11 cellular contexts compared by ENCODE assay signal in the genomic region with DNA sequence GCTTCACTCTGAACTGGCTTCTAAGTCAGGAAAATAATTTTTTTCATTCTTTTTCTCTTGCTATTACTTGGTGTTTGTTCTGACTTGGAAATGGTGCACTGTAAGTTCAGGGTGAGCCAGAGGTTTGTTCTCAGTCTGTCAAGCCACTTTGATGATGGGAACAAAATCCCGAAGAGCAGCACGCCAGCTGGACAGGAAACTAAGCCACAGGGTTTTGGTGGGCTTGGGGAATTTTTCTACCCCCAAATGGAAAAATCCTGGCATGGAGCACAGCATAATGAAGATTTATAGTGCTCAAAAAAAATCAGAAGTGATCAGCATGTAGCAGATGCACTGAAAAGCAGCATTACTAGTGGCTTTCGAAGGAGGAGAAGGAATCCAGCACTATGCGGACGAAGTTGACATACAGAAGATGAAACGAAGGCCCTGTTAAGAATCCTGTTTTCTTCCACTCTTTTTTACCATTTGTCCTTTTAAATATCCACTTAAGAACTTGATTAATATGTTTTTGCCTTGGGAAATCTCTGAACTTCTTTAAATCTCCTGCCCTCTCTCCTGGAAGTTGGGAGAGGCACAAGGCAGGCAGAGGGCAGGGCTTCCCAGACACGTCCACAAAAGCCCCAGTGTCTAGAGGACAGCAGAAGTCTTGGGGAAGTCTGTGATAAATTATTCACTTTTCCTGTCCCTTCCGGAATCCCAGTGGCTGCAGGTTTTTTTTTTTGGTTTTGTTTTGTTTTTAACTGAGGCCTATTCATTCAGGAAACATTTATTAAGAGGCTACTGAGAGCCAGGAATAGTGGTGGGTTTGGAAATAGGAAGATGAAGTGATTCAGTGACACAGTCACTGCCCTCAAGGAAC.
DNase-seq lines count a peak whose midpoint lies in the region; ATAC-seq and TF ChIP-seq lines count a peak whose summit lies in the region.
"Had no signal": no experiment of that assay in that cellular context is flagged by ENCODE, and none has a peak within 500 bp of the region (broad histone marks: within the 10 kb centered on the region; RNA-seq: fewer than 3 reads in every experiment).

No MANE protein-coding gene starts in this region.

- intact Hi-C loops in ascending aorta (cut with DNase I), result no loop called here
- intact Hi-C loops in left ventricle myocardium superior (cut with micrococcal nuclease), result no loop called here

- DNase-seq in ascending aorta (ENCODE audit: low spot score in 2 of 2) (peak in 1 of 2 donors; percentile 79), left ventricle myocardium superior (peak; percentile 65), type B pancreatic cell (ENCODE audit: extremely low spot score, unreplicated experiment) (no peak), glutamatergic neuron (no peak), NOMO-1 (lab: John Stamatoyannopoulos, UW; ENCODE audit: unreplicated experiment in 2 of 2) (no peak), Kasumi-1 (lab: John Stamatoyannopoulos, UW) (no peak), T-cell (no peak)
- DNase-seq: NCI-H1417 treated with DMSO at 0.1 percent for 48 hours, NCI-H524 had no signal

- H3K4me1 ChIP-seq in ascending aorta, result peaks cover 7 to 30% of the 10 kb centered on the region in 2 donors
- no peaks in the 10 kb centered on the region for H3K4me1 ChIP-seq in parathyroid adenoma

- H3K9ac ChIP-seq in parathyroid adenoma, result no peak overlapping the region

- no peaks in the 10 kb centered on the region for H3K27me3 ChIP-seq in ascending aorta
- H3K27me3 ChIP-seq in parathyroid adenoma (ENCODE audit: control insufficient read depth, insufficient read depth, low read length), result no peaks in the 10 kb centered on the region

- no peaks in the 10 kb centered on the region for H3K27me3 Mint-ChIP-seq in type B pancreatic cell
- no peaks in the 10 kb centered on the region for H3K27me3 Mint-ChIP-seq in glutamatergic neuron (ENCODE audit: unreplicated experiment)
- no peaks in the 10 kb centered on the region for H3K27me3 Mint-ChIP-seq in T-cell
- H3K27me3 Mint-ChIP-seq: IgD-negative memory B cell had no signal

- CTCF ChIA-PET in T-cell (lab: Charles Lee), result no interaction called here

- H3K9me3 ChIP-seq in ascending aorta, result peaks cover 0 to 11% of the 10 kb centered on the region in 2 donors
- no peaks in the 10 kb centered on the region for H3K9me3 ChIP-seq in parathyroid adenoma (ENCODE audit: control insufficient read depth, low read length)

- H2AFZ ChIP-seq in parathyroid adenoma, result no peak overlapping the region

- no peak for TF ChIP-seq CTCF in ascending aorta (IDR thresholded peaks at IDR 0.05)
- TF ChIP-seq CTCF in parathyroid adenoma (IDR thresholded peaks at IDR 0.05), result no peak
- no peak for TF ChIP-seq CTCF in type B pancreatic cell (conservative IDR thresholded peaks at IDR 0.05)
- no peak for TF ChIP-seq CTCF in glutamatergic neuron (IDR thresholded peaks at IDR 0.05; ENCODE audit: partially characterized antibody, unreplicated experiment)

- POLR2A ChIA-PET in T-cell (lab: Charles Lee), result no interaction called here

- no peak overlapping the region for H3K4me3 ChIP-seq in ascending aorta
- H3K4me3 ChIP-seq in parathyroid adenoma (ENCODE audit: low read depth, low read length), result no peak overlapping the region

- H3K36me3 Mint-ChIP-seq in type B pancreatic cell (peaks cover 38% of the 10 kb centered on the region), glutamatergic neuron (ENCODE audit: unreplicated experiment) (no peaks in the 10 kb centered on the region), T-cell (peaks cover 53% of the 10 kb centered on the region)

- H3K27ac Mint-ChIP-seq in type B pancreatic cell (peak overlapping the region; percentile 71), glutamatergic neuron (ENCODE audit: unreplicated experiment) (no peak overlapping the region), T-cell (no peak overlapping the region)

- ATAC-seq in left ventricle myocardium superior (no peak), T-cell (replicated peaks in 1 of 4) (no peak)

- H3K27ac ChIP-seq in ascending aorta (peak overlapping the region; percentile 74 to 87), parathyroid adenoma (peak overlapping the region; percentile 33)

- H3K4me3 Mint-ChIP-seq in type B pancreatic cell (peak overlapping the region; percentile 24), glutamatergic neuron (ENCODE audit: unreplicated experiment) (no peak overlapping the region), T-cell (no peak overlapping the region)
- H3K4me3 Mint-ChIP-seq: IgD-negative memory B cell had no signal

- H3K79me2 ChIP-seq in parathyroid adenoma, result no peaks in the 10 kb centered on the region

- no peaks in the 10 kb centered on the region for H3K36me3 ChIP-seq in ascending aorta
- H3K36me3 ChIP-seq in parathyroid adenoma (ENCODE audit: control insufficient read depth, insufficient read depth, low read length), result no peaks in the 10 kb centered on the region

- H3K4me2 ChIP-seq in parathyroid adenoma (ENCODE audit: low read length), result no peak overlapping the region

- H3K4me1 Mint-ChIP-seq in type B pancreatic cell (ENCODE audit: unreplicated experiment) (peaks cover 50% of the 10 kb centered on the region), glutamatergic neuron (ENCODE audit: low read depth, unreplicated experiment) (peaks cover 5% of the 10 kb centered on the region), T-cell (peaks cover 0 to 6% (median 0%) of the 10 kb centered on the region in 3 donors)
- H3K4me1 Mint-ChIP-seq: IgD-negative memory B cell had no signal

- H3K9me3 Mint-ChIP-seq in type B pancreatic cell (peaks cover 11% of the 10 kb centered on the region), glutamatergic neuron (ENCODE audit: unreplicated experiment) (no peaks in the 10 kb centered on the region), T-cell (no peaks in the 10 kb centered on the region)
